Comparison of ENCODE assay signal across 24 cellular contexts in genomic region chr15:26156041-26156440, GRCh38.
"Had no signal": no experiment of that assay in that cellular context is flagged by ENCODE, and none has a peak within 500 bp of the region (broad histone marks: within the 10 kb centered on the region; RNA-seq: fewer than 3 reads in every experiment).

No MANE protein-coding gene starts in this region.

- DNase-seq: hippocampal formation; kidney glomerular epithelial cell; left cardiac atrium; left lung; lower lobe of right lung; mammary epithelial cell; mesenchymal stem cell; naive thymus-derived CD8-positive, alpha-beta T cell; ovary; right cardiac atrium; stimulated activated CD4-positive, alpha-beta T cell treated with anti-CD3 and anti-CD28 coated beads, Interleukin-12 subunit alpha, Interleukin-12 subunit beta, amount 100 ng/mL, for 4 hours; stimulated activated CD4-positive, alpha-beta T cell treated with anti-CD3 and anti-CD28 coated beads, Interleukin-15, amount 100 ng/mL, for 24 hours; stimulated activated CD4-positive, alpha-beta T cell treated with anti-CD3 and anti-CD28 coated beads, Interleukin-2, amount 100 ng/mL, for 24 hours; stimulated activated CD4-positive, alpha-beta T cell treated with anti-CD3 and anti-CD28 coated beads, Interleukin-4, amount 100 ng/mL, for 1 hour; stimulated activated naive B cell treated with anti-CD40 and anti-IgM and Interleukin-4, amounts not matched to agents 10 μg/mL and 1 μg/mL and 100 μg/mL, for 72 hours; stimulated activated naive CD8-positive, alpha-beta T cell treated with anti-CD3 and anti-CD28 coated beads, Interleukin-15, Interleukin-2, amounts not matched to agents 100 U/mL and 50 U/mL, for 24 hours; stomach; testis; thyroid gland; transverse colon; upper lobe of left lung had no signal

- H3K4me2 ChIP-seq: neural progenitor cell had no signal

- H3K4me3 ChIP-seq: left lung, lower lobe of right lung, neural progenitor cell, ovary, skin epidermis, stomach, testis, thyroid gland, transverse colon, upper lobe of left lung, vagina had no signal

- H3K36me3 ChIP-seq: left lung, lower lobe of right lung, neural progenitor cell, ovary, stomach, thyroid gland, transverse colon, upper lobe of left lung, vagina had no signal

- H3K27me3 ChIP-seq: left lung, neural progenitor cell, ovary, testis, thyroid gland, transverse colon, upper lobe of left lung, vagina had no signal

- H3K4me1 ChIP-seq: left lung, lower lobe of right lung, testis, thyroid gland, transverse colon, upper lobe of left lung, vagina had no signal

- H2AFZ ChIP-seq: neural progenitor cell had no signal

- H3K27ac ChIP-seq: left lung, lower lobe of right lung, neural progenitor cell, ovary, stomach, testis, thyroid gland, transverse colon, upper lobe of left lung, vagina had no signal

- H3K9me3 ChIP-seq: lower lobe of right lung, ovary, testis, thyroid gland, upper lobe of left lung, vagina had no signal
